Comparison of ENCODE assay signal across 19 cellular contexts in the genomic region with DNA sequence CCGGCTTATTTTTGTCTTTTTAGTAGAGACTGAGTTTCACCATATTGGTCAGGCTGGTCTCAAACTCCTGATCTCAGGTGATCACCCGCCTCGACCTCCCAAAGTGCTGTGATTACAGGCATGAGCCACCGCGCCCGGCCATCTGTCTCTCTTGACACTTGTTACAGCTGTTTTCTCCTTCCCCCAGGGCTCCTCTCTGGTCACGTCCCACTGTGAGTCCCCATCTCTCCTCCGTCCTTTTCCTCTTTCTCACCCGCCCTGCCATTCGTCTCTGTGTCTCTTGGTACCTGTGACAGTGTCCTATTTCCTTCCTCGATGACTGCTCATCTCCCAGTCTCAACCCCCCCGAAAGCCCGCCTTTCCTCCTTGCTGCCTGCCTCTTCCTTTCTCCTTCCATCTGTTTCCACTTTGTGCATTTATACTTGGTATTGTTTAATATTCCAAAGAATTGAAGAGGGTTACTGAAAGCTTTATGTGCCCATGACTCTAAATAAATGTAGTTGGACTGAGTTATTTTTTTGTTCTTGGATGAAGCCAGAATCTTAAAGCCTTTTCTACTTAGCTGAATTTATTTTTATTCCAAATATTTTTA.
A peak's percentile ranks its signal among the peaks of the same experiment; 100 is the strongest.
DNase-seq lines count a peak whose midpoint lies in the region; ATAC-seq, FAIRE-seq and TF ChIP-seq lines count a peak whose summit lies in the region.
"Had no signal": no experiment of that assay in that cellular context is flagged by ENCODE, and none has a peak within 500 bp of the region (broad histone marks: within the 10 kb centered on the region; RNA-seq: fewer than 3 reads in every experiment).

No MANE protein-coding gene starts in this region.

- DNase-seq in Right ventricle myocardium inferior (ENCODE audit: missing footprints) (peak; percentile 60), heart right ventricle (no peak), chondrocyte (ENCODE audit: low spot score) (no peak), osteocyte (ENCODE audit: extremely low spot score, unreplicated experiment) (peak; percentile 56), GM12891 (ENCODE audit: insufficient read length, low spot score) (no peak), NOMO-1 (lab: John Stamatoyannopoulos, UW; ENCODE audit: unreplicated experiment in 2 of 2) (no peak)
- DNase-seq in activated naive CD4-positive, alpha-beta T cell (lab: John Stamatoyannopoulos, UW) = no peak
- DNase-seq: DND-41, GM23248, KBM-7, NCI-H1417 treated with DMSO at 0.1 percent for 48 hours, NCI-H1930, NCI-H510A, NCI-H82, PC-9 had no signal

- TF ChIP-seq CTCF in heart right ventricle (IDR thresholded peaks at IDR 0.05) = no peak
- no peak for TF ChIP-seq CTCF in chondrocyte (IDR thresholded peaks at IDR 0.05)
- TF ChIP-seq CTCF in osteocyte (IDR thresholded peaks at IDR 0.05) = no peak

- H3K9me3 Mint-ChIP-seq in chondrocyte (ENCODE audit: low read depth) = no peaks in the 10 kb centered on the region
- no peaks in the 10 kb centered on the region for H3K9me3 Mint-ChIP-seq in osteocyte (ENCODE audit: unreplicated experiment)
- H3K9me3 Mint-ChIP-seq: CD8-positive, alpha-beta memory T cell had no signal

- H3K36me3 Mint-ChIP-seq in chondrocyte (ENCODE audit: low read depth) (peaks cover 32% of the 10 kb centered on the region), osteocyte (ENCODE audit: unreplicated experiment) (peaks cover 27% of the 10 kb centered on the region)

- intact Hi-C loops in Right ventricle myocardium inferior (cut with DNase I) (no loop called here), heart right ventricle (cut with DNase I) (no loop called here)

- no peak for FAIRE-seq in GM12891 (lab: Jason Lieb, UNC)
- FAIRE-seq: A204.1, G401.6 had no signal

- H3K27me3 ChIP-seq in heart right ventricle = no peaks in the 10 kb centered on the region
- H3K27me3 ChIP-seq: BLaER1 treated with 17β-estradiol and CSF1 and Interleukin-3, amounts not matched to agents 10 nM and 100 nM had no signal

- ATAC-seq in Right ventricle myocardium inferior (no peak), heart right ventricle (no peak)

- H3K27me3 Mint-ChIP-seq in chondrocyte (ENCODE audit: low read depth) (no peaks in the 10 kb centered on the region), osteocyte (ENCODE audit: unreplicated experiment) (no peaks in the 10 kb centered on the region)

- H3K9me3 ChIP-seq in heart right ventricle = no peaks in the 10 kb centered on the region
- H3K9me3 ChIP-seq: BLaER1 treated with 17β-estradiol and CSF1 and Interleukin-3, amounts not matched to agents 10 nM and 100 nM had no signal

- WGBS in heart right ventricle, 2 donors = 82 to 95% methylated on average over 13 of the region's 13 CpGs

- H3K4me1 Mint-ChIP-seq in chondrocyte (ENCODE audit: low read depth) (peaks cover 31% of the 10 kb centered on the region), osteocyte (ENCODE audit: unreplicated experiment) (peaks cover 33% of the 10 kb centered on the region)
- H3K4me1 Mint-ChIP-seq: CD8-positive, alpha-beta memory T cell had no signal

- H3K36me3 ChIP-seq in heart right ventricle = peaks cover 0 to 27% (median 0%) of the 10 kb centered on the region in 9 donors

- H3K27ac Mint-ChIP-seq in chondrocyte (ENCODE audit: unreplicated experiment) (peak overlapping the region; percentile 75), osteocyte (ENCODE audit: unreplicated experiment) (peak overlapping the region; percentile 36)

- peaks cover 0 to 5% (median 0%) of the 10 kb centered on the region in 9 donors for H3K4me1 ChIP-seq in heart right ventricle

- H3K4me3 ChIP-seq in heart right ventricle = no peak overlapping the region
- H3K4me3 ChIP-seq: BLaER1 treated with 17β-estradiol and CSF1 and Interleukin-3, amounts not matched to agents 10 nM and 100 nM; GM23248; PC-9 had no signal

- H3K4me3 Mint-ChIP-seq in chondrocyte (ENCODE audit: unreplicated experiment) = no peak overlapping the region
- no peak overlapping the region for H3K4me3 Mint-ChIP-seq in osteocyte (ENCODE audit: unreplicated experiment)
- H3K4me3 Mint-ChIP-seq: CD8-positive, alpha-beta memory T cell had no signal

- no peak for TF ChIP-seq POLR2A in GM12891 (IDR thresholded peaks at IDR 0.05; ENCODE audit: low read depth, low read length)

- no peak overlapping the region for H3K27ac ChIP-seq in heart right ventricle
- H3K27ac ChIP-seq: BLaER1 treated with 17β-estradiol and CSF1 and Interleukin-3, amounts not matched to agents 10 nM and 100 nM; GM23248; PC-9 had no signal

TF ChIP-seq in GM12891, 5 proteins besides CTCF, POLR2A, EP300 and RAD21:
- no peak for TF ChIP-seq POU2F2 (IDR thresholded peaks at IDR 0.05; ENCODE audit: low read depth, low read length)
- no peak for TF ChIP-seq POLR2AphosphoS5 (IDR thresholded peaks at IDR 0.05; ENCODE audit: low read depth, low read length)
- no peak for TF ChIP-seq SPI1 (IDR thresholded peaks at IDR 0.05; ENCODE audit: low read depth, low read length)
- no peak for TF ChIP-seq PAX5 (IDR thresholded peaks at IDR 0.05; ENCODE audit: insufficient read depth, low read length, severe bottlenecking)
- no peak for TF ChIP-seq TAF1 (IDR thresholded peaks at IDR 0.05; ENCODE audit: low read depth, low read length)
TF ChIP-seq in GM12891: peak in this region for 0.

Comparison
In these comparisons a context has a peak if more than half of its experiments do, and no peak if none do; other contexts are left out.
1. DNase-seq: peak in Right ventricle myocardium inferior (single experiment) and osteocyte (single experiment); none in heart right ventricle (0 of 2), chondrocyte (single experiment), GM12891 (single experiment), NOMO-1 (0 of 2) and activated naive CD4-positive, alpha-beta T cell (0 of 4).